Comparison of ENCODE assay signal across 15 cellular contexts in the genomic region with DNA sequence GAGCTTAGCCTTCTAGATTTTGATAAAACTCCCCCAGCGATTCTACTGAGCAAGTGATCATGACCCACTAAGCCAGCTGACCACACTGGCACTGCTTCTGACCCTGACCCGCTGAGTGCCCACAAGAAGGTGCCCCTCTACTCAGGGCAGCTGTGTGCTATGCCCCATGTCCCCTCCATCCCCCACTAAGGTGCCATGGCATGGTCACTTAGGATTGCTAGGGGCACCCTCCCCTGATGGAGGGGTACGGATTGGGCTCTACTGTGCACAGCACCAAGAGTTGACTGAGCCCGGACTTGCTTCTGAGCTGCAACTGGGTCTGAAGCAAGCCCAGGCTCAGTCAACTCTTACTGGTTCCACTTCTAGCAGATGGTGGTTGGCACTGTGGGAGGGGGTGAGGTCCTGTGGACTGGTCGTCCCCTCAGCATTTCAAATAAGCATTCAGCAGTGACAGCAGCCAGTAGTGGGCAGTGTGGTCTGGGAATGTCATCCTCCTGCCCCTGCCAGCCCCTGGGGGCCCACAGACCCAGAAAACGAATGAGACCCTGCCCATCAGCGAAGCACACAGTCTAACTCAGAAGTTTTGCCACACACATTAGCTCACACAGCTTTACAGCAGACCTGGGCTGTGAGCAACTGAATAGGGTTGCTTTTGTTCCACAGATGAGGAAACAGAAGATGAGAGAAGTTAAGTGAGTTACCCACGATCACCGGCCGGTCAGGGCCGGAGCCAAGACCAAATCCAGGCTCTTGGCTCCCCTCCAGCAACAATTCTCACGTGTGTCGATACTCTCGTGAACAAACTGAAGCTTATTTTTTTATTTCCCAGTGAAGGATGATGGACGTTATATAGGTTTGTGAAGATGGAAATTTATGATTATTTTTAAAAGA. TPM values are rescaled to one million over a fixed set of nuclear protein-coding genes. Genes with fewer than 3 reads are reported as not detected.
DNase-seq lines count a peak whose midpoint lies in the region; ATAC-seq, FAIRE-seq and TF ChIP-seq lines count a peak whose summit lies in the region.
"Had no signal": no experiment of that assay in that cellular context is flagged by ENCODE, and none has a peak within 500 bp of the region (broad histone marks: within the 10 kb centered on the region; RNA-seq: fewer than 3 reads in every experiment).

No MANE protein-coding gene starts in this region.

- no peak for TF ChIP-seq POLR2A in A549 (IDR thresholded peaks at IDR 0.05; ENCODE audit: low read length)

- H3K27ac ChIP-seq in A549 = peak overlapping the region; percentile 65 to 88; a peak in 4 of 6 replicates
- no peak overlapping the region for H3K27ac ChIP-seq in H9 (ENCODE audit: insufficient read length, low read depth, low read length)
- H3K27ac ChIP-seq: foreskin keratinocyte had no signal

- no peak overlapping the region for H2BK12ac ChIP-seq in H9 (ENCODE audit: insufficient read length, low read depth, low read length)

- H3K27ac Mint-ChIP-seq in H9 (no peak overlapping the region), chondrocyte (ENCODE audit: unreplicated experiment) (peak overlapping the region; percentile 97), nephron progenitor cell (peak overlapping the region; percentile 36)
- H3K27ac Mint-ChIP-seq: activated naive CD8-positive, alpha-beta T cell treated with anti-CD3 and anti-CD28 coated beads for 36 hours; dendritic cell treated with granulocyte-macrophage colony-stimulating factor and Interleukin-4, amounts not matched to agents 40 ng/mL and 50 ng/mL, for 4 days had no signal

- POLR2A ChIA-PET in A549 (lab: Yijun Ruan, JAX) = no interaction called here

- H3K4me1 ChIP-seq in A549 (peaks cover 38% of the 10 kb centered on the region), H9 (ENCODE audit: insufficient read depth, low read length) (no peaks in the 10 kb centered on the region)

- H3K9me3 ChIP-seq in A549 (no peaks in the 10 kb centered on the region), H9 (ENCODE audit: control insufficient read depth, low read depth, low read length) (no peaks in the 10 kb centered on the region)

- no peak for TF ChIP-seq RAD21 in A549 (conservative IDR thresholded peaks at IDR 0.05 in 1 of 2, IDR thresholded peaks at IDR 0.05 in 1 of 2)

- H3K36me3 Mint-ChIP-seq in H9 (ENCODE audit: insufficient read depth in 1 of 3, low read depth in 3 of 3) = no peaks in the 10 kb centered on the region; a peak in 1 of 7 replicates
- H3K36me3 Mint-ChIP-seq in chondrocyte (ENCODE audit: low read depth) = no peaks in the 10 kb centered on the region
- no peaks in the 10 kb centered on the region for H3K36me3 Mint-ChIP-seq in nephron progenitor cell (ENCODE audit: low read depth)

- no peak overlapping the region for H3K23ac ChIP-seq in H9 (ENCODE audit: insufficient read length, low read depth, low read length)

- H2AK5ac ChIP-seq in H9 (ENCODE audit: insufficient read length, low read length) = no peak overlapping the region

- no peak overlapping the region for H3K4me3 ChIP-seq in A549

- no peak overlapping the region for H3K18ac ChIP-seq in H9 (ENCODE audit: insufficient read length, low read depth, low read length)

- H3K4me2 ChIP-seq in A549 (no peak overlapping the region), H9 (ENCODE audit: insufficient read depth, insufficient read length, low read length) (no peak overlapping the region)

- no peak overlapping the region for H3K56ac ChIP-seq in H9 (ENCODE audit: insufficient read length, low read depth, low read length)

- no peak overlapping the region for H4K5ac ChIP-seq in H9 (ENCODE audit: insufficient read length, low read depth, low read length)

- peak in 1 of 2 experiments; percentile 6; a peak in 1 of 6 replicates for ATAC-seq in A549
- ATAC-seq: foreskin keratinocyte had no signal

- no peak overlapping the region for H3T11ph ChIP-seq in H9 (ENCODE audit: low read length)

- H3K27me3 ChIP-seq in H9 (ENCODE audit: insufficient read depth, low read length) = no peaks in the 10 kb centered on the region
- H3K27me3 ChIP-seq: foreskin keratinocyte had no signal

- H4K20me1 ChIP-seq in H9 (ENCODE audit: control insufficient read depth, insufficient read depth, insufficient read length) = no peaks in the 10 kb centered on the region

- CTCF ChIA-PET in A549 (lab: Yijun Ruan, JAX) = interaction anchor here (0.8 to 1.8 kb wide), 9 partner anchors 8 to 637 kb away, joined by 3 to 12 read pairs (median 4); no protein-coding TSS in a partner anchor

- 83% methylated on average over 15 of the region's 15 CpGs for WGBS in A549 (ENCODE audit: missing lambda C conversion rate)
- no CpG with 5 or more reads among the region's 15 CpGs for WGBS in H9 (ENCODE audit: extremely low coverage, insufficient read length, low lambda C conversion rate)

- no peak overlapping the region for H3K14ac ChIP-seq in H9 (ENCODE audit: insufficient read depth, low read length)

- H3K27me3 Mint-ChIP-seq in H9 (ENCODE audit: low read depth) (no peaks in the 10 kb centered on the region), chondrocyte (ENCODE audit: low read depth) (no peaks in the 10 kb centered on the region), nephron progenitor cell (ENCODE audit: low read depth, poor library complexity) (peaks cover 3% of the 10 kb centered on the region)
- H3K27me3 Mint-ChIP-seq: activated naive CD8-positive, alpha-beta T cell treated with anti-CD3 and anti-CD28 coated beads for 36 hours had no signal

- no peak overlapping the region for H2BK15ac ChIP-seq in H9 (ENCODE audit: low read depth, low read length)

- DNase-seq in A549 (ENCODE audit: low read depth in 1 of 2, low spot score in 1 of 2) = no peak
- DNase-seq in H9 = no peak
- DNase-seq in chondrocyte (ENCODE audit: low spot score) = peak; percentile 61
- DNase-seq in nephron progenitor cell = no peak
- no peak for DNase-seq in DMS114 treated with DMSO at 0.1 percent for 48 hours (lab: John Stamatoyannopoulos, UW; ENCODE audit: unreplicated experiment)
- no peak for DNase-seq in activated naive CD4-positive, alpha-beta T cell (lab: John Stamatoyannopoulos, UW)
- no peak for DNase-seq in GOT3 (lab: John Stamatoyannopoulos, UW)
- no peak for DNase-seq in NCI-H345 (lab: John Stamatoyannopoulos, UW)
- DNase-seq: activated naive CD8-positive, alpha-beta T cell treated with anti-CD3 and anti-CD28 coated beads for 36 hours; foreskin keratinocyte; HCEC 1CT; NCI-H1694; NCI-H526 treated with DMSO at 0.1 percent for 48 hours; Right ventricle myocardium superior had no signal

- no peak for FAIRE-seq in A549 (lab: Jason Lieb, UNC)

- no peak overlapping the region for H2AFZ ChIP-seq in H9 (ENCODE audit: low read length)

- H3K9me3 Mint-ChIP-seq in H9 (no peaks in the 10 kb centered on the region), chondrocyte (ENCODE audit: low read depth) (no peaks in the 10 kb centered on the region), nephron progenitor cell (no peaks in the 10 kb centered on the region)
- H3K9me3 Mint-ChIP-seq: activated naive CD8-positive, alpha-beta T cell treated with anti-CD3 and anti-CD28 coated beads for 36 hours; dendritic cell treated with granulocyte-macrophage colony-stimulating factor and Interleukin-4, amounts not matched to agents 40 ng/mL and 50 ng/mL, for 4 days had no signal

- no peak overlapping the region for H3K4ac ChIP-seq in H9 (ENCODE audit: low read depth, low read length)

- H3K79me2 ChIP-seq in H9 (ENCODE audit: insufficient read depth, low read length) = no peaks in the 10 kb centered on the region

- 0 out of 3 replicates have a peak, but pooled peaks have one; percentile 15 for TF ChIP-seq CTCF in A549 (IDR thresholded peaks at IDR 0.05)
- peak; percentile 50 for TF ChIP-seq CTCF in H9 (conservative IDR thresholded peaks at IDR 0.05)
- TF ChIP-seq CTCF in chondrocyte (IDR thresholded peaks at IDR 0.05) = peak; percentile 36
- no peak for TF ChIP-seq CTCF in nephron progenitor cell (IDR thresholded peaks at IDR 0.05)

- H2BK120ac ChIP-seq in H9 (ENCODE audit: low read depth, low read length, poor library complexity, severe bottlenecking) = no peak overlapping the region

- H2BK20ac ChIP-seq in H9 (ENCODE audit: low read depth, low read length, poor library complexity, severe bottlenecking) = no peak overlapping the region

- H4K91ac ChIP-seq in H9 (ENCODE audit: insufficient read length, low read depth, low read length) = no peak overlapping the region

- H3K79me1 ChIP-seq in H9 (ENCODE audit: insufficient read depth, low read depth, low read length, poor library complexity, severe bottlenecking) = no peaks in the 10 kb centered on the region

- no peak overlapping the region for H4K8ac ChIP-seq in H9 (replicated peaks; ENCODE audit: insufficient read length, low read depth, low read length)

- TF ChIP-seq EP300 in A549 (IDR thresholded peaks at IDR 0.05) = no peak

- no peaks in the 10 kb centered on the region for H3K23me2 ChIP-seq in H9 (ENCODE audit: insufficient read length, low read depth, low read length, poor library complexity, severe bottlenecking)

- H3K4me1 Mint-ChIP-seq in H9 = peaks cover 28 to 43% of the 10 kb centered on the region in 2 experiments
- H3K4me1 Mint-ChIP-seq in chondrocyte (ENCODE audit: low read depth) = peaks cover 88% of the 10 kb centered on the region
- peaks cover 67% of the 10 kb centered on the region for H3K4me1 Mint-ChIP-seq in nephron progenitor cell
- H3K4me1 Mint-ChIP-seq: activated naive CD8-positive, alpha-beta T cell treated with anti-CD3 and anti-CD28 coated beads for 36 hours had no signal

- no peak overlapping the region for H2BK5ac ChIP-seq in H9 (ENCODE audit: insufficient read length, low read length)

- H3K4me3 Mint-ChIP-seq in H9 = no peak overlapping the region
- H3K4me3 Mint-ChIP-seq in chondrocyte (ENCODE audit: unreplicated experiment) = no peak overlapping the region
- H3K4me3 Mint-ChIP-seq in nephron progenitor cell = no peak overlapping the region
- H3K4me3 Mint-ChIP-seq: activated naive CD8-positive, alpha-beta T cell treated with anti-CD3 and anti-CD28 coated beads for 36 hours; dendritic cell treated with granulocyte-macrophage colony-stimulating factor and Interleukin-4, amounts not matched to agents 40 ng/mL and 50 ng/mL, for 4 days had no signal

- H3K9ac ChIP-seq in H9 (ENCODE audit: extremely low read depth, insufficient read length, low read length) = no peak overlapping the region

TF ChIP-seq in A549, 52 proteins besides CTCF, POLR2A, EP300 and RAD21 (continues in another document):
- TF ChIP-seq SREBF2 (IDR thresholded peaks at IDR 0.05) (no peak), HDAC2 (IDR thresholded peaks at IDR 0.05) (no peak)
- TF ChIP-seq, protein P1, sequence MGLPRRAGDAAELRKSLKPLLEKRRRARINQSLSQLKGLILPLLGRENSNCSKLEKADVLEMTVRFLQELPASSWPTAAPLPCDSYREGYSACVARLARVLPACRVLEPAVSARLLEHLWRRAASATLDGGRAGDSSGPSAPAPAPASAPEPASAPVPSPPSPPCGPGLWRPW (IDR thresholded peaks at IDR 0.05) = no peak

RNA-seq across cellular contexts. Expression of a gene that starts 52.1 kb away (rescaled TPM):
- polyA plus RNA-seq in A549 (2011; rRNA removed) (45.7 and 50.6 TPM in 2 replicates), A549 (2017; fragmentation: RNase III; extraction: RNeasy Plus Mini Kit Qiagen cat#74134 plus additional on column Dnase treatment) (68.1 to 73.4 TPM (median 69.0 TPM) in 3 replicates)
- polyA plus RNA-seq in A549 (2012; cell fraction: cytosol; rRNA removed) = 26.7 and 37.2 TPM in 2 replicates
- polyA plus RNA-seq in A549 (2012; cell fraction: nucleus; rRNA removed) = 89.7 and 95.0 TPM in 2 replicates
- polyA minus RNA-seq in A549 (2011; rRNA and poly(A)+ RNA removed) = 86.7 and 103 TPM in 2 replicates
- total RNA-seq in H9 (2021) (7.3 and 7.4 TPM in 2 replicates), chondrocyte (93.0 to 163 TPM (median 156 TPM) in 3 replicates)

Comparison
In these comparisons a context has a peak if more than half of its experiments do, and no peak if none do; other contexts are left out.
1. H3K27ac Mint-ChIP-seq: peak in chondrocyte (single experiment) and nephron progenitor cell (single experiment); none in H9 (0 of 3).
2. RNA of a gene that starts 52.1 kb away (total RNA-seq): 93.0 to 163 TPM in chondrocyte; 7.3 to 7.4 TPM in H9; every median in the first group is over 10 times any median in the second.